In the genomic region with DNA sequence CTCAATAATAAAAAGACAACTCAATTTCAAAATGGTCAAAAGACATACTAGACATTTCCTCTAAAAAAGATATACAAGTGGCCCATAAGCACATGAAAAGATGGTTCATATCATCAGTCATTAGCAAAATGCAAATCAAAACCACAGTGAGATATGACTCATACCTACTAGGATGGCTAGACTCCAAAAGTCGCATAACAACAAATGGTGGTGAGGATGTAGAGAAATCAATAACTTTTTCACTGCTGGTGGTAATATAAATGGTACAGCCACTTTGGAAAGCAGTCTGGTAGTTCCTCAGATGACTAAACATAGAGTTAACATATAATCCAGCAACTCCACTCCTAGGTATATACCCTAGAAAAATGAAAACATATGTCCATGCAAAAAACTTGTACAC, we compare ENCODE assay signal across 13 cellular contexts.
A peak's percentile ranks its signal among the peaks of the same experiment; 100 is the strongest.
DNase-seq lines count a peak whose midpoint lies in the region; ATAC-seq and TF ChIP-seq lines count a peak whose summit lies in the region.
"Had no signal": no experiment of that assay in that cellular context is flagged by ENCODE, and none has a peak within 500 bp of the region (broad histone marks: within the 10 kb centered on the region; RNA-seq: fewer than 3 reads in every experiment).

No MANE protein-coding gene starts in this region.

- intact Hi-C loops in left cardiac atrium (cut with DNase I): no loop called here

- TF ChIP-seq CTCF in fibroblast of lung (conservative IDR thresholded peaks at IDR 0.05 in 1 of 2, IDR thresholded peaks at IDR 0.05 in 1 of 2; ENCODE audit: low read depth in 1 of 2, low read length in 2 of 2): no peak

- no peaks in the 10 kb centered on the region for H3K9me3 ChIP-seq in fibroblast of lung (ENCODE audit: control insufficient read depth, insufficient read depth, low read depth, low read length)
- H3K9me3 ChIP-seq: MG63 had no signal

- no peaks in the 10 kb centered on the region for H3K4me1 ChIP-seq in fibroblast of lung (ENCODE audit: control insufficient read depth, extremely low read depth, insufficient read depth, low read length)
- H3K4me1 ChIP-seq: HAP-1 had no signal

- no peak overlapping the region for H2AFZ ChIP-seq in fibroblast of lung (ENCODE audit: low read length)

- H3K4me2 ChIP-seq in fibroblast of lung (ENCODE audit: extremely low read depth, insufficient read depth, low read length): no peak overlapping the region

- no peak overlapping the region for H3K9ac ChIP-seq in fibroblast of lung (ENCODE audit: insufficient read depth, low read length)

- H3K36me3 ChIP-seq in fibroblast of lung (ENCODE audit: control insufficient read depth, insufficient read depth, low read length): no peaks in the 10 kb centered on the region
- H3K36me3 ChIP-seq in H7 (replicated peaks; ENCODE audit: control insufficient read depth, insufficient read depth, low read length): no peaks in the 10 kb centered on the region
- H3K36me3 ChIP-seq: HAP-1, MG63 had no signal

- H3K79me2 ChIP-seq in fibroblast of lung (ENCODE audit: control insufficient read depth, insufficient read depth, low read length): no peaks in the 10 kb centered on the region

- H3K4me3 ChIP-seq in fibroblast of lung (replicated peaks in 1 of 4; ENCODE audit: control extremely low read depth in 1 of 4, insufficient read depth in 1 of 4, low read depth in 3 of 4, low read length in 4 of 4) (no peak overlapping the region), H7 (ENCODE audit: insufficient read depth, low read depth, low read length) (no peak overlapping the region)
- H3K4me3 ChIP-seq: HAP-1, MG63 had no signal

- H3K27me3 ChIP-seq in fibroblast of lung (ENCODE audit: control insufficient read depth, insufficient read depth, low read length): no peaks in the 10 kb centered on the region
- no peaks in the 10 kb centered on the region for H3K27me3 ChIP-seq in H7 (ENCODE audit: control insufficient read depth, insufficient read depth, low read length)
- H3K27me3 ChIP-seq: MG63 had no signal

- peak; percentile 58 for ATAC-seq in GM19025 (IDR thresholded peaks at IDR 0.05; ENCODE audit: low read depth, unreplicated experiment)
- peak; percentile 66 for ATAC-seq in HG02763 (IDR thresholded peaks at IDR 0.05; ENCODE audit: unreplicated experiment)
- ATAC-seq in HG03558 (IDR thresholded peaks at IDR 0.05; ENCODE audit: extremely low read depth, unreplicated experiment): peak; percentile 75
- no peak for ATAC-seq in left cardiac atrium

- H4K20me1 ChIP-seq in fibroblast of lung (ENCODE audit: control insufficient read depth, extremely low read depth, insufficient read depth, low read length): no peaks in the 10 kb centered on the region

- no peak overlapping the region for H3K27ac ChIP-seq in fibroblast of lung (ENCODE audit: insufficient read depth, low read length)

- DNase-seq in fibroblast of lung (ENCODE audit: low read depth in 2 of 2) (peak; percentile 19 to 61), left cardiac atrium (no peak), HK-2 (ENCODE audit: unreplicated experiment) (no peak), H7 (no peak)
- no peak for DNase-seq in activated CD4-positive, CD25-positive, alpha-beta regulatory T cell treated with anti-CD3 and anti-CD28 coated beads, Interleukin-2, amount 50 U/mL, for 72 hours
- DNase-seq: activated B cell treated with CpG ODN at 0.5 μM for 24 hours, cortex of kidney, EL, MG63 had no signal

Comparison
In these comparisons a context has a peak if more than half of its experiments do, and no peak if none do; other contexts are left out.
1. ATAC-seq: peak in GM19025 (single experiment), HG02763 (single experiment) and HG03558 (single experiment); none in left cardiac atrium (0 of 2).
2. DNase-seq: peak in fibroblast of lung (2 of 2); none in left cardiac atrium (single experiment), activated CD4-positive, CD25-positive, alpha-beta regulatory T cell treated with anti-CD3 and anti-CD28 coated beads, Interleukin-2, amount 50 U/mL, for 72 hours (single experiment), HK-2 (single experiment) and H7 (single experiment).